16 cellular contexts compared by ENCODE assay signal in genomic region chr1:199932462-199932861, GRCh38.
A peak's percentile ranks its signal among the peaks of the same experiment; 100 is the strongest.
DNase-seq lines count a peak whose midpoint lies in the region; ATAC-seq and TF ChIP-seq lines count a peak whose summit lies in the region.
"Had no signal": no experiment of that assay in that cellular context is flagged by ENCODE, and none has a peak within 500 bp of the region (broad histone marks: within the 10 kb centered on the region; RNA-seq: fewer than 3 reads in every experiment).

No MANE protein-coding gene starts in this region.

- POLR2A ChIA-PET in CD4-positive, alpha-beta T cell (lab: Charles Lee): no interaction called here
- POLR2A ChIA-PET in activated naive CD8-positive, alpha-beta T cell treated with anti-CD3 and anti-CD28 coated beads, Interleukin-2, amount 10 ng/mL, durations not matched to agents 7 days and 5 days (lab: Charles Lee): no interaction called here
- POLR2A ChIA-PET in naive thymus-derived CD4-positive, alpha-beta T cell (lab: Charles Lee): no interaction called here

- peaks cover under 1% of the 10 kb centered on the region for H3K27me3 ChIP-seq in CD4-positive, alpha-beta T cell (ENCODE audit: control insufficient read depth, insufficient read depth, low read length)
- H3K27me3 ChIP-seq in HL-60 (ENCODE audit: insufficient read depth, poor library complexity, severe bottlenecking): no peaks in the 10 kb centered on the region
- no peaks in the 10 kb centered on the region for H3K27me3 ChIP-seq in naive thymus-derived CD4-positive, alpha-beta T cell (ENCODE audit: control insufficient read depth in 2 of 2, insufficient read depth in 2 of 2, low read length in 2 of 2)
- H3K27me3 ChIP-seq in breast epithelium: no peaks in the 10 kb centered on the region
- H3K27me3 ChIP-seq: ovary, tibial artery had no signal

- H3K27ac ChIP-seq in CD4-positive, alpha-beta T cell (ENCODE audit: low read depth, low read length): no peak overlapping the region
- H3K27ac ChIP-seq in HL-60 (replicated peaks): peak overlapping the region; percentile 23
- H3K27ac ChIP-seq in naive thymus-derived CD4-positive, alpha-beta T cell (ENCODE audit: low read depth, low read length): no peak overlapping the region
- H3K27ac ChIP-seq in caudate nucleus (ENCODE audit: low read depth, low read length): no peak overlapping the region
- H3K27ac ChIP-seq in breast epithelium: no peak overlapping the region
- H3K27ac ChIP-seq: ovary, tibial artery had no signal

- H3K4me3 Mint-ChIP-seq in CD4-positive, alpha-beta T cell: peak overlapping the region; percentile 74
- H3K4me3 Mint-ChIP-seq in activated naive CD8-positive, alpha-beta T cell treated with anti-CD3 and anti-CD28 coated beads, Interleukin-2, amount 10 ng/mL, durations not matched to agents 7 days and 5 days: peak overlapping the region; percentile 72
- H3K4me3 Mint-ChIP-seq in naive thymus-derived CD4-positive, alpha-beta T cell: peak overlapping the region in 9 of 10 donors; percentile 59 to 87 (median 78)

- H3K36me3 Mint-ChIP-seq in CD4-positive, alpha-beta T cell (ENCODE audit: low read depth): no peaks in the 10 kb centered on the region
- peaks cover 2% of the 10 kb centered on the region for H3K36me3 Mint-ChIP-seq in activated naive CD8-positive, alpha-beta T cell treated with anti-CD3 and anti-CD28 coated beads, Interleukin-2, amount 10 ng/mL, durations not matched to agents 7 days and 5 days
- no peaks in the 10 kb centered on the region for H3K36me3 Mint-ChIP-seq in naive thymus-derived CD4-positive, alpha-beta T cell
- H3K36me3 Mint-ChIP-seq: activated naive CD4-positive, alpha-beta T cell treated with anti-CD3 and anti-CD28 coated beads, Interleukin-2, amount 50 U/mL, for 72 hours had no signal

- intact Hi-C loops in CD4-positive, alpha-beta T cell (cut with DNase I, micrococcal nuclease): no loop called here
- intact Hi-C loops in naive thymus-derived CD4-positive, alpha-beta T cell (cut with micrococcal nuclease): no loop called here
- intact Hi-C loops in breast epithelium (cut with DNase I; ENCODE audit: low total_unique reads): no loop called here

- TF ChIP-seq CTCF in CD4-positive, alpha-beta T cell (IDR thresholded peaks at IDR 0.05): no peak
- TF ChIP-seq CTCF in HL-60 (IDR thresholded peaks at IDR 0.05; ENCODE audit: insufficient read depth, low read length) (no peak), breast epithelium (IDR thresholded peaks at IDR 0.05) (no peak)

- TF ChIP-seq POLR2A in breast epithelium (IDR thresholded peaks at IDR 0.05): no peak

- CTCF ChIA-PET in CD4-positive, alpha-beta T cell (lab: Charles Lee): no interaction called here
- CTCF ChIA-PET in naive thymus-derived CD4-positive, alpha-beta T cell (lab: Charles Lee): no interaction called here

- H3K4me1 Mint-ChIP-seq in CD4-positive, alpha-beta T cell (ENCODE audit: low read depth): peaks cover 10% of the 10 kb centered on the region
- peaks cover 8% of the 10 kb centered on the region for H3K4me1 Mint-ChIP-seq in activated naive CD8-positive, alpha-beta T cell treated with anti-CD3 and anti-CD28 coated beads, Interleukin-2, amount 10 ng/mL, durations not matched to agents 7 days and 5 days
- peaks cover 3 to 10% (median 9%) of the 10 kb centered on the region in 7 donors for H3K4me1 Mint-ChIP-seq in naive thymus-derived CD4-positive, alpha-beta T cell

- H3K4me3 ChIP-seq in HL-60 (replicated peaks; ENCODE audit: insufficient read depth, low read length) (peak overlapping the region; percentile 37), breast epithelium (no peak overlapping the region)
- peak overlapping the region; percentile 50 for H3K4me3 ChIP-seq in naive thymus-derived CD4-positive, alpha-beta T cell (ENCODE audit: low read length)
- H3K4me3 ChIP-seq: ovary, tibial artery had no signal

- ATAC-seq in CD4-positive, alpha-beta T cell (ENCODE audit: poor library complexity): peak; percentile 17
- no peak for ATAC-seq in activated naive CD8-positive, alpha-beta T cell treated with anti-CD3 and anti-CD28 coated beads, Interleukin-2, amount 10 ng/mL, durations not matched to agents 7 days and 5 days (ENCODE audit: low read depth)
- no peak for ATAC-seq in naive thymus-derived CD4-positive, alpha-beta T cell
- ATAC-seq: activated naive CD4-positive, alpha-beta T cell treated with anti-CD3 and anti-CD28 coated beads, Interleukin-2, amount 50 U/mL, for 72 hours had no signal

- H3K27me3 Mint-ChIP-seq in CD4-positive, alpha-beta T cell: peaks cover 11% of the 10 kb centered on the region
- H3K27me3 Mint-ChIP-seq in activated naive CD8-positive, alpha-beta T cell treated with anti-CD3 and anti-CD28 coated beads, Interleukin-2, amount 10 ng/mL, durations not matched to agents 7 days and 5 days: peaks cover 33% of the 10 kb centered on the region
- H3K27me3 Mint-ChIP-seq in naive thymus-derived CD4-positive, alpha-beta T cell: peaks cover 14 to 40% (median 15%) of the 10 kb centered on the region in 5 donors

- DNase-seq in CD4-positive, alpha-beta T cell: no peak
- DNase-seq in HL-60 (ENCODE audit: low read depth in 1 of 2, low spot score in 1 of 2): no peak
- DNase-seq in activated naive CD8-positive, alpha-beta T cell treated with anti-CD3 and anti-CD28 coated beads, Interleukin-2, amount 10 ng/mL, durations not matched to agents 7 days and 5 days: no peak
- DNase-seq in naive thymus-derived CD4-positive, alpha-beta T cell: peak in 1 of 9 donors; percentile 5
- no peak for DNase-seq in caudate nucleus (lab: John Stamatoyannopoulos, UW)
- DNase-seq in NCI-H2081 treated with DMSO at 0.1 percent for 48 hours (lab: John Stamatoyannopoulos, UW): no peak
- no peak for DNase-seq in breast epithelium (ENCODE audit: low spot score in 2 of 2)
- DNase-seq: C1 segment of cervical spinal cord; kidney; NCI-H1092; NCI-H2171; ovary; SHP77 treated with DMSO at 0.1 percent for 48 hours; stimulated activated CD4-positive, alpha-beta T cell treated with anti-CD3 and anti-CD28 coated beads, Interleukin-4, amount 100 ng/mL, for 24 hours; tibial artery had no signal

- H3K36me3 ChIP-seq in naive thymus-derived CD4-positive, alpha-beta T cell (ENCODE audit: control insufficient read depth in 2 of 3, insufficient read depth in 3 of 3, low read length in 3 of 3): no peaks in the 10 kb centered on the region
- no peaks in the 10 kb centered on the region for H3K36me3 ChIP-seq in breast epithelium
- H3K36me3 ChIP-seq: ovary, tibial artery had no signal

- H3K9me3 Mint-ChIP-seq in CD4-positive, alpha-beta T cell: no peaks in the 10 kb centered on the region
- no peaks in the 10 kb centered on the region for H3K9me3 Mint-ChIP-seq in activated naive CD8-positive, alpha-beta T cell treated with anti-CD3 and anti-CD28 coated beads, Interleukin-2, amount 10 ng/mL, durations not matched to agents 7 days and 5 days
- H3K9me3 Mint-ChIP-seq in naive thymus-derived CD4-positive, alpha-beta T cell: no peaks in the 10 kb centered on the region
- H3K9me3 Mint-ChIP-seq: activated naive CD4-positive, alpha-beta T cell treated with anti-CD3 and anti-CD28 coated beads, Interleukin-2, amount 50 U/mL, for 72 hours had no signal

- no peaks in the 10 kb centered on the region for H3K4me1 ChIP-seq in naive thymus-derived CD4-positive, alpha-beta T cell (ENCODE audit: control insufficient read depth in 2 of 2, insufficient read depth in 2 of 2, low read length in 2 of 2)
- H3K4me1 ChIP-seq in breast epithelium: no peaks in the 10 kb centered on the region
- H3K4me1 ChIP-seq: tibial artery had no signal

- peak overlapping the region; percentile 55 for H3K27ac Mint-ChIP-seq in CD4-positive, alpha-beta T cell
- H3K27ac Mint-ChIP-seq in activated naive CD8-positive, alpha-beta T cell treated with anti-CD3 and anti-CD28 coated beads, Interleukin-2, amount 10 ng/mL, durations not matched to agents 7 days and 5 days: no peak overlapping the region
- H3K27ac Mint-ChIP-seq in naive thymus-derived CD4-positive, alpha-beta T cell: peak overlapping the region in 7 of 9 donors; percentile 41 to 79 (median 66)

- no peaks in the 10 kb centered on the region for H3K9me3 ChIP-seq in CD4-positive, alpha-beta T cell (ENCODE audit: control insufficient read depth, low read length)
- no peaks in the 10 kb centered on the region for H3K9me3 ChIP-seq in naive thymus-derived CD4-positive, alpha-beta T cell (ENCODE audit: control insufficient read depth in 2 of 3, low read length in 3 of 3)
- no peaks in the 10 kb centered on the region for H3K9me3 ChIP-seq in breast epithelium
- H3K9me3 ChIP-seq: ovary, tibial artery had no signal

Comparison
In these comparisons a context has a peak if more than half of its experiments do, and no peak if none do; other contexts are left out.
1. H3K4me3 ChIP-seq: peak in HL-60 (single experiment) and naive thymus-derived CD4-positive, alpha-beta T cell (single experiment); none in breast epithelium (0 of 3).
2. Peak in every context shown above with its lines, with median percentiles within 50 percentile points of each other: H3K4me3 Mint-ChIP-seq.